In the genomic region with DNA sequence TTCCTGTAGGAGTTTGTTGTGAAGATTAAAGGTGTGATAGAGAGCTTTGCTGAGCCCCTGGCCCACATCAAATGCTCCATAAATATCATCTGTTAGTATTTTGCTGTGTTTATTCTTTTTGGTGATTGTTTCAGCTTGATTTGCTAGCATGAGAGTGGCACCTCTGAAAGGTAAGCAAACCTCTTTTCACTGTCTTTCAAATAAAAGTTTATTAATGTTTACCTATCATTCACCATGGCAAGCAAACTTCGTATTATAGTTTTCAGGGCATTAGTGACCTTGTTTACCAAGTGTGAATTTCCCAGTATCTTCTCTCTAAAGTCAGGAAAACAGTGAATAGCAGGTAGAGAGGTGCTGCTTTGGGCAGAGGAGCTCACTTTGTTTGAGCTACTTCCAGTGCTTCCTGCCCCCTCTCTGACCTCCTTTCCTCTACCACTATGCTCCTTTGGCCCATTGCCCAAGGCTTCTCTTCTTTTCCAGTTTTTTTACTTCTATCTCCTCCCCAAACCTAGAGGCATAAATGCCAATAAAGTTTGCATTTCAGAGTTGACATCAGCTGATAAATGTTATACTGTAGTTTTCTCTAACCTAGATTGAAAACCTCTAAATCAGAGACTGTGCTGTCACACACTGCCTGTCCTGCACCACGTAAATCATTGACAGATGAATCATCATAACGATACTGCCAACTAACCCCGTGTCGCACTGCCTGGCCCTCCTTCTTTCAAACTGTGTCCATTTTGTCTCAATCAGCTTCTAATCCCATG, we compare ENCODE assay signal across 1 cellular context.
TF ChIP-seq lines count a peak whose summit lies in the region.

No MANE protein-coding gene starts in this region.

TF ChIP-seq in H1, 55 proteins besides CTCF, POLR2A, EP300 and RAD21 (continued from another document):
- TF ChIP-seq, protein P1, sequence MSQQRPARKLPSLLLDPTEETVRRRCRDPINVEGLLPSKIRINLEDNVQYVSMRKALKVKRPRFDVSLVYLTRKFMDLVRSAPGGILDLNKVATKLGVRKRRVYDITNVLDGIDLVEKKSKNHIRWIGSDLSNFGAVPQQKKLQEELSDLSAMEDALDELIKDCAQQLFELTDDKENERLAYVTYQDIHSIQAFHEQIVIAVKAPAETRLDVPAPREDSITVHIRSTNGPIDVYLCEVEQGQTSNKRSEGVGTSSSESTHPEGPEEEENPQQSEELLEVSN (IDR thresholded peaks at IDR 0.05): no peak
- TF ChIP-seq POU5F1 (IDR thresholded peaks at IDR 0.05; ENCODE audit: low read depth, low read length) (no peak), SIN3A (conservative IDR thresholded peaks at IDR 0.05 in 1 of 2, IDR thresholded peaks at IDR 0.05 in 1 of 2; ENCODE audit: low read depth in 1 of 2, low read length in 2 of 2) (no peak), SIRT6 (IDR thresholded peaks at IDR 0.05; ENCODE audit: low read length) (no peak), BRCA1 (IDR thresholded peaks at IDR 0.05; ENCODE audit: low read depth, low read length) (no peak), CBX8 (IDR thresholded peaks at IDR 0.05; ENCODE audit: borderline replicate concordance, low read depth, low read length) (no peak), SAP30 (IDR thresholded peaks at IDR 0.05; ENCODE audit: insufficient read depth, insufficient replicate concordance, low read length) (no peak), ASH2L (IDR thresholded peaks at IDR 0.05; ENCODE audit: low read length) (no peak), NRF1 (IDR thresholded peaks at IDR 0.05; ENCODE audit: low read depth, low read length) (no peak), RXRA (IDR thresholded peaks at IDR 0.05; ENCODE audit: insufficient read depth, low read depth, low read length) (no peak)
- TF ChIP-seq, protein P2, sequence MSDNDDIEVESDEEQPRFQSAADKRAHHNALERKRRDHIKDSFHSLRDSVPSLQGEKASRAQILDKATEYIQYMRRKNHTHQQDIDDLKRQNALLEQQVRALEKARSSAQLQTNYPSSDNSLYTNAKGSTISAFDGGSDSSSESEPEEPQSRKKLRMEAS (IDR thresholded peaks at IDR 0.05): no peak
